Comparison of ENCODE assay signal across 12 cellular contexts in the genomic region with DNA sequence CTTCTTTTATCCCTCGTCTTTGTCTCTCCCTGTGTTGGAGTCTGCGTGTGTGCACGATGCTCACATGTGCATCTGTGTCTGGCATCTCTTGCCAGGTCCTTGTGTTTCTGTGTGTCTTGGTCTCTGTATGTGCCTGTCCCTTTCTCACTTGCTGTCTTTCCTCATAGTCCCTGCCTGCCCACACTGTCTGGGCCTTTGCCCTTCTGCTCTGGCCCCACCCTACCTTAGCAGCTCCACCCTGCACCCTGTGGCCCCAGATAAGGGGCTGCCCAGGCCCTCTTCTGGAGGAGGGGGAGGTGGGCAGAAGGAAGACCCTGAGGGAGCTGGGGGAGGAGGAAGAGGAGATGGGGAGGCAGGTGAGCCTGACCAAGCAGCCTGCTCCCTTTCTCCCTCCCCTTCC. TPM values are rescaled to one million over a fixed set of nuclear protein-coding genes. Genes with fewer than 3 reads are reported as not detected.
DNase-seq lines count a peak whose midpoint lies in the region; ATAC-seq and TF ChIP-seq lines count a peak whose summit lies in the region.
"Had no signal": no experiment of that assay in that cellular context is flagged by ENCODE, and none has a peak within 500 bp of the region (broad histone marks: within the 10 kb centered on the region; RNA-seq: fewer than 3 reads in every experiment).

No MANE protein-coding gene starts in this region.

- H3K36me3 Mint-ChIP-seq in Calu3 (ENCODE audit: insufficient read depth, unreplicated experiment) (peaks cover 81% of the 10 kb centered on the region), T-helper 17 cell (ENCODE audit: low read depth) (peaks cover 8% of the 10 kb centered on the region), endothelial cell (ENCODE audit: low read depth, unreplicated experiment) (peaks cover 3% of the 10 kb centered on the region)

- TF ChIP-seq CTCF in Calu3 (IDR thresholded peaks at IDR 0.05; ENCODE audit: unreplicated experiment) (no peak), endothelial cell (IDR thresholded peaks at IDR 0.05; ENCODE audit: unreplicated experiment) (no peak), sigmoid colon (IDR thresholded peaks at IDR 0.05) (no peak), smooth muscle cell (IDR thresholded peaks at IDR 0.05; ENCODE audit: borderline replicate concordance, insufficient read depth, poor library complexity, severe bottlenecking) (no peak)

- H3K4me2 ChIP-seq in smooth muscle cell: no peak overlapping the region

- H3K9ac ChIP-seq in smooth muscle cell (ENCODE audit: low read depth): no peak overlapping the region

- H3K4me1 Mint-ChIP-seq in Calu3 (ENCODE audit: low read depth, unreplicated experiment) (peaks cover 20% of the 10 kb centered on the region), T-helper 17 cell (peaks cover 50% of the 10 kb centered on the region), endothelial cell (ENCODE audit: unreplicated experiment) (peaks cover 15% of the 10 kb centered on the region)

- ATAC-seq in T-helper 17 cell (no peak), HG03095 (IDR thresholded peaks at IDR 0.05; ENCODE audit: unreplicated experiment) (no peak), HG02870 (IDR thresholded peaks at IDR 0.05; ENCODE audit: unreplicated experiment) (no peak)
- ATAC-seq: left cardiac atrium had no signal

- H2AFZ ChIP-seq in smooth muscle cell (ENCODE audit: low read depth): no peak overlapping the region

- no TSS peak for BruUV-seq in Calu3 (replicated peaks; lab: Mats Ljungman, UMichigan)

- intact Hi-C loops in Calu3 (cut with micrococcal nuclease; ENCODE audit: unreplicated experiment): no loop called here
- intact Hi-C loops in sigmoid colon (cut with DNase I): no loop called here

- H3K27me3 Mint-ChIP-seq in Calu3 (ENCODE audit: unreplicated experiment) (no peaks in the 10 kb centered on the region), T-helper 17 cell (no peaks in the 10 kb centered on the region), endothelial cell (ENCODE audit: unreplicated experiment) (peaks cover 39% of the 10 kb centered on the region)

- H3K9me3 ChIP-seq in T-helper 17 cell (ENCODE audit: control insufficient read depth, low read length, poor library complexity, severe bottlenecking) (no peaks in the 10 kb centered on the region), sigmoid colon (no peaks in the 10 kb centered on the region), smooth muscle cell (replicated peaks; ENCODE audit: low read depth) (no peaks in the 10 kb centered on the region)

- H3K4me1 ChIP-seq in sigmoid colon (peaks cover 0 to 62% (median 47%) of the 10 kb centered on the region in 4 donors), smooth muscle cell (ENCODE audit: low read depth) (peaks cover 9% of the 10 kb centered on the region)

- H3K4me3 Mint-ChIP-seq in Calu3 (ENCODE audit: low read depth, unreplicated experiment): peak overlapping the region; percentile 79
- peak overlapping the region; percentile 74 for H3K4me3 Mint-ChIP-seq in T-helper 17 cell
- peak overlapping the region; percentile 56 for H3K4me3 Mint-ChIP-seq in endothelial cell (ENCODE audit: unreplicated experiment)

- H3K79me2 ChIP-seq in smooth muscle cell (ENCODE audit: low read depth): no peaks in the 10 kb centered on the region

- peak overlapping the region; percentile 22 for H3K27ac Mint-ChIP-seq in Calu3 (ENCODE audit: unreplicated experiment)
- H3K27ac Mint-ChIP-seq in T-helper 17 cell: peak overlapping the region; percentile 94
- H3K27ac Mint-ChIP-seq in endothelial cell (ENCODE audit: unreplicated experiment): peak overlapping the region; percentile 61

- peaks cover 10% of the 10 kb centered on the region for H4K20me1 ChIP-seq in smooth muscle cell (ENCODE audit: low read depth)

- H3K9me3 Mint-ChIP-seq in Calu3 (ENCODE audit: low read depth, unreplicated experiment): no peaks in the 10 kb centered on the region
- no peaks in the 10 kb centered on the region for H3K9me3 Mint-ChIP-seq in endothelial cell (ENCODE audit: unreplicated experiment)

- H3K4me3 ChIP-seq in sigmoid colon: peak overlapping the region in 1 of 4 donors; percentile 87
- H3K4me3 ChIP-seq in smooth muscle cell: no peak overlapping the region

- 56 to 82% methylated on average over 3 of the region's 3 CpGs for WGBS in sigmoid colon, 2 donors
- WGBS in smooth muscle cell (ENCODE audit: low lambda C conversion rate): 96% methylated on average over 3 of the region's 3 CpGs

- H3F3A ChIP-seq in smooth muscle cell (ENCODE audit: low read depth): peaks cover 15% of the 10 kb centered on the region

- DNase-seq in Calu3: no peak
- no peak for DNase-seq in T-helper 17 cell
- no peak for DNase-seq in endothelial cell (ENCODE audit: low spot score)
- no peak for DNase-seq in sigmoid colon
- no peak for DNase-seq in HPDE6-E6E7 (ENCODE audit: extremely low spot score)
- no peak for DNase-seq in smooth muscle cell (lab: John Stamatoyannopoulos, UW; ENCODE audit: unreplicated experiment)
- DNase-seq: left cardiac atrium; NCI-H510A; stimulated activated CD4-positive, alpha-beta T cell treated with anti-CD3 and anti-CD28 coated beads, Interleukin-4, amount 100 ng/mL, for 24 hours had no signal

- CTCF ChIA-PET in Calu3 (lab: Charles Lee): no interaction called here

- H3K27ac ChIP-seq in sigmoid colon (peak overlapping the region; percentile 91 to 98 (median 98)), smooth muscle cell (ENCODE audit: low read depth) (no peak overlapping the region)

- H3K27me3 ChIP-seq in sigmoid colon (no peaks in the 10 kb centered on the region), smooth muscle cell (ENCODE audit: low read depth) (no peaks in the 10 kb centered on the region)

- H3K36me3 ChIP-seq in sigmoid colon (peaks cover 36 to 56% (median 37%) of the 10 kb centered on the region in 4 donors), smooth muscle cell (ENCODE audit: low read depth) (no peaks in the 10 kb centered on the region)

- no peak for TF ChIP-seq EP300 in sigmoid colon (IDR thresholded peaks at IDR 0.05)

- TF ChIP-seq POLR2A in sigmoid colon (IDR thresholded peaks at IDR 0.05): no peak

RNA-seq across cellular contexts. Expression of a gene that starts 2.8 kb away (rescaled TPM):
- total RNA-seq in Calu3 (2022): 73.7 and 81.0 TPM in 2 replicates
- total RNA-seq in T-helper 17 cell: 100 to 1,000 TPM; 123 to 152 TPM
- 4.7 TPM for total RNA-seq in endothelial cell (ENCODE audit: unreplicated experiment)
- total RNA-seq in sigmoid colon: 100 to 1,000 TPM; 148 to 366 (median 194) TPM
- 10 to 100 TPM; 31.2 to 71.2 (median 71.2) TPM for polyA plus RNA-seq in sigmoid colon
- 5.1 and 14.0 TPM in 2 replicates for total RNA-seq in smooth muscle cell
- 28.4 and 29.5 TPM in 2 replicates for polyA plus RNA-seq in smooth muscle cell

RNA-seq across cellular contexts. Expression of a gene that starts 6.3 kb away (rescaled TPM):
- 29.8 and 30.6 TPM in 2 replicates for total RNA-seq in Calu3 (2022)
- 10 to 100 TPM; 41.2 to 44.4 TPM for total RNA-seq in T-helper 17 cell
- total RNA-seq in endothelial cell (ENCODE audit: unreplicated experiment): 44.7 TPM
- total RNA-seq in sigmoid colon: 10 to 100 TPM; 61.2 to 96.7 (median 91.6) TPM
- polyA plus RNA-seq in sigmoid colon: 10 to 100 TPM; 34.0 to 63.3 (median 38.4) TPM
- total RNA-seq in smooth muscle cell: 51.4 and 63.9 TPM in 2 replicates
- 174 TPM in 2 replicates for polyA plus RNA-seq in smooth muscle cell

RNA-seq across cellular contexts. Expression of a gene that starts 8.4 kb away (rescaled TPM):
- total RNA-seq in Calu3 (2022): 40.7 and 45.3 TPM in 2 replicates
- 10 to 100 TPM; 30.3 to 39.0 TPM for total RNA-seq in T-helper 17 cell
- total RNA-seq in endothelial cell (ENCODE audit: unreplicated experiment): 37.4 TPM
- total RNA-seq in sigmoid colon: 10 to 100 TPM; 24.9 to 61.0 (median 58.5) TPM
- 10 to 100 TPM; 30.7 to 52.6 (median 36.6) TPM for polyA plus RNA-seq in sigmoid colon
- total RNA-seq in smooth muscle cell: 45.9 and 55.5 TPM in 2 replicates
- 105 and 108 TPM in 2 replicates for polyA plus RNA-seq in smooth muscle cell

RNA-seq across cellular contexts. Expression of a gene that starts 16.9 kb away (rescaled TPM):
- total RNA-seq in Calu3 (2022) (1.2 and 1.4 TPM in 2 replicates), T-helper 17 cell (1 to 10 TPM; 4.7 to 5.7 TPM), endothelial cell (ENCODE audit: unreplicated experiment) (2.0 TPM), sigmoid colon (under 1 TPM in 2 of 4 donors, not detected in 2; 0.54 to 0.71 TPM), smooth muscle cell (1.7 TPM in 1 of 2 replicates, not detected in the other)
- polyA plus RNA-seq in sigmoid colon (1 to 10 TPM in 1 of 3 donors, not detected in 2; 1.4 TPM), smooth muscle cell (not detected in 2 replicates)
- total RNA-seq: RPMI7951 had no signal

RNA-seq across cellular contexts. Expression of a gene that starts 20.5 kb away (rescaled TPM):
- total RNA-seq in Calu3 (2022): 166 and 169 TPM in 2 replicates
- 100 to 1,000 TPM; 123 to 187 TPM for total RNA-seq in T-helper 17 cell
- 1.7 TPM for total RNA-seq in endothelial cell (ENCODE audit: unreplicated experiment)
- total RNA-seq in sigmoid colon: 100 to 1,000 TPM in 2 of 4 donors, 10 to 100 TPM in 2; 79.6 to 268 (median 117) TPM
- polyA plus RNA-seq in sigmoid colon: 10 to 100 TPM in 1 of 3 donors, 1 to 10 TPM in 2; 3.9 to 34.0 (median 9.6) TPM
- 33.6 TPM in 2 replicates for total RNA-seq in smooth muscle cell
- polyA plus RNA-seq in smooth muscle cell: 46.4 and 53.9 TPM in 2 replicates

Comparison
In these comparisons a context has a peak if more than half of its experiments do, and no peak if none do; other contexts are left out.
1. H3K27ac Mint-ChIP-seq: peak in every context shown above with its lines; median percentile 94 in T-helper 17 cell; 61 in endothelial cell; 22 in Calu3.